Comparison of ENCODE assay signal across 9 cellular contexts in genomic region chr4:182939680-182940079, GRCh38.
"Had no signal": no experiment of that assay in that cellular context is flagged by ENCODE, and none has a peak within 500 bp of the region (broad histone marks: within the 10 kb centered on the region; RNA-seq: fewer than 3 reads in every experiment).

No MANE protein-coding gene starts in this region.

- H3K27ac ChIP-seq: GM23248, HL-60 had no signal

- H3K9ac ChIP-seq: GM23248 had no signal

- H3K4me3 ChIP-seq: GM23248, HAP-1 had no signal

- H3K36me3 ChIP-seq: HAP-1 had no signal

- ATAC-seq: HCT116, HepG2 had no signal

- DNase-seq: GM23248, GOT3, H7, HFFc6, KBM-7 had no signal

- H3K9me3 ChIP-seq: HAP-1 had no signal

- H2AFZ ChIP-seq: GM23248 had no signal
